17 cellular contexts compared by ENCODE assay signal in genomic region chr4:8281519-8282133, GRCh38. TPM values are rescaled to one million over a fixed set of nuclear protein-coding genes. Genes with fewer than 3 reads are reported as not detected.
A peak's percentile ranks its signal among the peaks of the same experiment; 100 is the strongest.
DNase-seq lines count a peak whose midpoint lies in the region; ATAC-seq and TF ChIP-seq lines count a peak whose summit lies in the region.
"Had no signal": no experiment of that assay in that cellular context is flagged by ENCODE, and none has a peak within 500 bp of the region (broad histone marks: within the 10 kb centered on the region; RNA-seq: fewer than 3 reads in every experiment).

No MANE protein-coding gene starts in this region.

- no peak for TF ChIP-seq POLR2A in testis (IDR thresholded peaks at IDR 0.05)

- peaks cover 0 to 50% (median 22%) of the 10 kb centered on the region in 11 experiments; a peak in 12 of 22 replicates for H3K36me3 ChIP-seq in BLaER1 treated with 17β-estradiol and CSF1 and Interleukin-3, amounts not matched to agents 10 nM and 100 nM
- H3K36me3 ChIP-seq in right atrium auricular region (no peaks in the 10 kb centered on the region), testis (ENCODE audit: low read depth, missing control alignments) (no peaks in the 10 kb centered on the region), WERI-Rb-1 (no peaks in the 10 kb centered on the region)
- H3K36me3 ChIP-seq: ascending aorta had no signal

- WGBS in testis, 2 donors, result 40 to 61% methylated on average over 9 to 19 of the region's 19 CpGs

- no peaks in the 10 kb centered on the region for H3K4me1 Mint-ChIP-seq in activated CD8-positive, alpha-beta T cell treated with anti-CD3 and anti-CD28 coated beads, Interleukin-2, amount 10 ng/mL, durations not matched to agents 7 days and 5 days (ENCODE audit: low read depth)
- H3K4me1 Mint-ChIP-seq: H9 had no signal

- CTCF ChIA-PET in activated CD8-positive, alpha-beta T cell treated with anti-CD3 and anti-CD28 coated beads, Interleukin-2, amount 10 ng/mL, durations not matched to agents 7 days and 5 days (lab: Charles Lee), result no interaction called here

- H3K4me3 ChIP-seq in BLaER1 treated with 17β-estradiol and CSF1 and Interleukin-3, amounts not matched to agents 10 nM and 100 nM, result peak overlapping the region in 1 of 10 experiments; percentile 5; a peak in 1 of 20 replicates
- H3K4me3 ChIP-seq in right atrium auricular region (no peak overlapping the region), testis (no peak overlapping the region), WERI-Rb-1 (ENCODE audit: low read depth, low read length) (no peak overlapping the region)
- H3K4me3 ChIP-seq: ascending aorta, lung had no signal

- H4K20me1 ChIP-seq in BLaER1 treated with 17β-estradiol and CSF1 and Interleukin-3, amounts not matched to agents 10 nM and 100 nM, result peaks cover 0 to 98% (median 42%) of the 10 kb centered on the region in 11 experiments; a peak in 15 of 22 replicates

- no peaks in the 10 kb centered on the region for H3K36me3 Mint-ChIP-seq in activated CD8-positive, alpha-beta T cell treated with anti-CD3 and anti-CD28 coated beads, Interleukin-2, amount 10 ng/mL, durations not matched to agents 7 days and 5 days (ENCODE audit: low read depth)
- H3K36me3 Mint-ChIP-seq: CD14-positive monocyte had no signal

- H3K4me3 Mint-ChIP-seq in activated CD8-positive, alpha-beta T cell treated with anti-CD3 and anti-CD28 coated beads, Interleukin-2, amount 10 ng/mL, durations not matched to agents 7 days and 5 days, result no peak overlapping the region
- H3K4me3 Mint-ChIP-seq: CD14-positive monocyte; effector memory CD8-positive, alpha-beta T cell; H9 had no signal

- H3K4me2 ChIP-seq in BLaER1 treated with 17β-estradiol and CSF1 and Interleukin-3, amounts not matched to agents 10 nM and 100 nM, result peak overlapping the region; percentile 68 to 100 (median 99)

- peak overlapping the region in 8 of 11 experiments; percentile 2 to 88 (median 38); a peak in 10 of 22 replicates for H3K9ac ChIP-seq in BLaER1 treated with 17β-estradiol and CSF1 and Interleukin-3, amounts not matched to agents 10 nM and 100 nM

- no peaks in the 10 kb centered on the region for H3K27me3 Mint-ChIP-seq in activated CD8-positive, alpha-beta T cell treated with anti-CD3 and anti-CD28 coated beads, Interleukin-2, amount 10 ng/mL, durations not matched to agents 7 days and 5 days (ENCODE audit: low read depth)

- peaks cover 0 to 48% (median 0%) of the 10 kb centered on the region in 11 experiments; a peak in 5 of 22 replicates for H3K27me3 ChIP-seq in BLaER1 treated with 17β-estradiol and CSF1 and Interleukin-3, amounts not matched to agents 10 nM and 100 nM
- H3K27me3 ChIP-seq in right atrium auricular region (no peaks in the 10 kb centered on the region), testis (no peaks in the 10 kb centered on the region), WERI-Rb-1 (ENCODE audit: insufficient read depth, low read depth, severe bottlenecking) (no peaks in the 10 kb centered on the region)
- H3K27me3 ChIP-seq: ascending aorta had no signal

- H3K27ac Mint-ChIP-seq in activated CD8-positive, alpha-beta T cell treated with anti-CD3 and anti-CD28 coated beads, Interleukin-2, amount 10 ng/mL, durations not matched to agents 7 days and 5 days, result no peak overlapping the region
- H3K27ac Mint-ChIP-seq: CD14-positive monocyte, H9 had no signal

- no peaks in the 10 kb centered on the region for H3K9me3 ChIP-seq in BLaER1 treated with 17β-estradiol and CSF1 and Interleukin-3, amounts not matched to agents 10 nM and 100 nM (replicated peaks in 1 of 11)
- H3K9me3 ChIP-seq in right atrium auricular region (no peaks in the 10 kb centered on the region), testis (no peaks in the 10 kb centered on the region), WERI-Rb-1 (ENCODE audit: severe bottlenecking) (no peaks in the 10 kb centered on the region)
- H3K9me3 ChIP-seq: ascending aorta had no signal

- H3K9me3 Mint-ChIP-seq in activated CD8-positive, alpha-beta T cell treated with anti-CD3 and anti-CD28 coated beads, Interleukin-2, amount 10 ng/mL, durations not matched to agents 7 days and 5 days (ENCODE audit: insufficient read depth), result no peaks in the 10 kb centered on the region
- H3K9me3 Mint-ChIP-seq: CD14-positive monocyte; effector memory CD8-positive, alpha-beta T cell; H9 had no signal

- POLR2A ChIA-PET in activated CD8-positive, alpha-beta T cell treated with anti-CD3 and anti-CD28 coated beads, Interleukin-2, amount 10 ng/mL, durations not matched to agents 7 days and 5 days (lab: Charles Lee), result no interaction called here

- TF ChIP-seq CTCF in right atrium auricular region (IDR thresholded peaks at IDR 0.05), result no peak
- TF ChIP-seq CTCF in testis (IDR thresholded peaks at IDR 0.05), result no peak
- TF ChIP-seq CTCF in WERI-Rb-1 (IDR thresholded peaks at IDR 0.05; ENCODE audit: low read depth, low read length), result no peak

- DNase-seq in astrocyte of the hippocampus (ENCODE audit: low read depth, low spot score) (peak; percentile 90), right atrium auricular region (ENCODE audit: low spot score) (peak; percentile 86), testis (peak; percentile 83), WERI-Rb-1 (no peak)
- no peak for DNase-seq in activated naive CD4-positive, alpha-beta T cell treated with anti-CD3 and anti-CD28 coated beads, Interleukin-2, amount 50 U/mL, for 16 hours
- no peak for DNase-seq in activated CD8-positive, alpha-beta T cell treated with anti-CD3 and anti-CD28 coated beads, Interleukin-2, amount 10 ng/mL, durations not matched to agents 7 days and 5 days
- DNase-seq: activated T-cell treated with anti-CD3 and anti-CD28 coated beads, Interleukin-2, amount 50 U/mL, for 48 hours; effector memory CD8-positive, alpha-beta T cell; H9; OCI-M1 had no signal

- intact Hi-C loops in testis (cut with DNase I; ENCODE audit: low total_unique reads), result no loop called here

- no peak for ATAC-seq in activated CD8-positive, alpha-beta T cell treated with anti-CD3 and anti-CD28 coated beads, Interleukin-2, amount 10 ng/mL, durations not matched to agents 7 days and 5 days
- ATAC-seq in GM18909 (IDR thresholded peaks at IDR 0.05; ENCODE audit: poor library complexity, unreplicated experiment), result no peak
- ATAC-seq: effector memory CD8-positive, alpha-beta T cell had no signal

- peaks cover 75 to 100% (median 100%) of the 10 kb centered on the region in 10 experiments for H3K4me1 ChIP-seq in BLaER1 treated with 17β-estradiol and CSF1 and Interleukin-3, amounts not matched to agents 10 nM and 100 nM
- peaks cover 0 to 54% of the 10 kb centered on the region in 2 donors for H3K4me1 ChIP-seq in right atrium auricular region
- H3K4me1 ChIP-seq in testis, result peaks cover 15% of the 10 kb centered on the region

- H3K27ac ChIP-seq in BLaER1 treated with 17β-estradiol and CSF1 and Interleukin-3, amounts not matched to agents 10 nM and 100 nM, result peak overlapping the region in 5 of 11 experiments; percentile 8 to 82 (median 47); a peak in 9 of 22 replicates
- peak overlapping the region; percentile 54 to 61 for H3K27ac ChIP-seq in right atrium auricular region
- H3K27ac ChIP-seq in testis, result no peak overlapping the region
- H3K27ac ChIP-seq in WERI-Rb-1, result no peak overlapping the region

RNA-seq across cellular contexts. Expression of gene HTRA3, which starts 12.1 kb away (rescaled TPM):
- total RNA-seq in right atrium auricular region (100 to 1,000 TPM in 1 of 2 donors, 10 to 100 TPM in 1; 33.8 to 124 TPM), testis (10 to 100 TPM in 1 of 2 donors, 1 to 10 TPM in 1; 6.1 to 12.2 TPM)
- polyA plus RNA-seq in testis (ENCODE audit: insufficient read depth, low read depth, low replicate concordance), result 17.3 TPM
- not detected for total RNA-seq in activated CD8-positive, alpha-beta T cell treated with anti-CD3 and anti-CD28 coated beads, Interleukin-2, amount 10 ng/mL, durations not matched to agents 7 days and 5 days
- total RNA-seq: HT-29, MCF 10A had no signal
- polyA plus RNA-seq: CD14-positive monocyte had no signal

Comparison
In these comparisons a context has a peak if more than half of its experiments do, and no peak if none do; other contexts are left out.
1. H3K27ac ChIP-seq: peak in right atrium auricular region (2 of 2); none in testis (0 of 2) and WERI-Rb-1 (single experiment).
2. DNase-seq: peak in astrocyte of the hippocampus (single experiment), right atrium auricular region (single experiment) and testis (single experiment); none in activated naive CD4-positive, alpha-beta T cell treated with anti-CD3 and anti-CD28 coated beads, Interleukin-2, amount 50 U/mL, for 16 hours (single experiment), activated CD8-positive, alpha-beta T cell treated with anti-CD3 and anti-CD28 coated beads, Interleukin-2, amount 10 ng/mL, durations not matched to agents 7 days and 5 days (single experiment) and WERI-Rb-1 (single experiment).
3. RNA of gene HTRA3, which starts 12.1 kb away (total RNA-seq): 33.8 to 124 TPM in right atrium auricular region and 6.1 to 12.2 TPM in testis; not detected in activated CD8-positive, alpha-beta T cell treated with anti-CD3 and anti-CD28 coated beads, Interleukin-2, amount 10 ng/mL, durations not matched to agents 7 days and 5 days; every median in the first group is over 4 times any median in the second.